In the genomic region with DNA sequence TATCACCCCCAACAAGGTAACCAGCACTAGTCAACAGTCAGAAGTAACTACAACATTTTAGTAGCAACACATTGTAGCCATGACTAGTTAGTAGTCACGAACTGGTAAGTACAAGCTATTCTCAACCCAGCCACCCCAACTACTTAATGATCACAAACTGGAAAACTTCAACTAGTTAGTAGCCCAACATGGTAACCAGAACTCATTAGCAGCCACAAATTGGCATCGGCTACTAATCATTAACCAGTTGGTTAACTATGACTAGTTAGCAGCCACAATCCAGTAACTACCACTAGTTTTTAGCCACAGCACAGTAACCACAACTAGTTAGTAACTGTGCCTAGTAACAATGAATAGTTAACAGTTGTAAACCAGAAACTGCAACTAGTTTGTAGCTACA, we compare ENCODE assay signal across 35 cellular contexts.
"Had no signal": no experiment of that assay in that cellular context is flagged by ENCODE, and none has a peak within 500 bp of the region (broad histone marks: within the 10 kb centered on the region; RNA-seq: fewer than 3 reads in every experiment).

No MANE protein-coding gene starts in this region.

- H3K4me3 ChIP-seq: MG63 had no signal

- H3K36me3 ChIP-seq: MG63 had no signal

- H3K9me3 ChIP-seq: MG63 had no signal

- H3K27me3 ChIP-seq: MG63 had no signal

- DNase-seq: Karpas-422, Kasumi-1, MG63, MM.1S, MV-4-11, NCI-H1048, NCI-H1092, NCI-H1092 treated with DMSO at 0.1 percent for 48 hours, NCI-H1105, NCI-H1105 treated with DMSO at 0.1 percent for 48 hours, NCI-H1417, NCI-H1417 treated with DMSO at 0.1 percent for 48 hours, NCI-H1436, NCI-H1436 treated with DMSO at 0.1 percent for 48 hours, NCI-H146, NCI-H1694, NCI-H1694 treated with DMSO at 0.1 percent for 48 hours, NCI-H187, NCI-H187 treated with DMSO at 0.1 percent for 48 hours, NCI-H1930, NCI-H2029, NCI-H2029 treated with DMSO at 0.1 percent for 48 hours, NCI-H2081, NCI-H2081 treated with DMSO at 0.1 percent for 48 hours, NCI-H2107, NCI-H2171, NCI-H2171 treated with DMSO at 0.1 percent for 48 hours, NCI-H2227 treated with DMSO at 0.1 percent for 48 hours, NCI-H226, NCI-H345, NCI-H446, NCI-H446 treated with DMSO at 0.1 percent for 48 hours, NCI-H510A, NCI-H510A treated with DMSO at 0.1 percent for 48 hours, NCI-H524 had no signal
